Comparison of ENCODE assay signal across 14 cellular contexts in the genomic region with DNA sequence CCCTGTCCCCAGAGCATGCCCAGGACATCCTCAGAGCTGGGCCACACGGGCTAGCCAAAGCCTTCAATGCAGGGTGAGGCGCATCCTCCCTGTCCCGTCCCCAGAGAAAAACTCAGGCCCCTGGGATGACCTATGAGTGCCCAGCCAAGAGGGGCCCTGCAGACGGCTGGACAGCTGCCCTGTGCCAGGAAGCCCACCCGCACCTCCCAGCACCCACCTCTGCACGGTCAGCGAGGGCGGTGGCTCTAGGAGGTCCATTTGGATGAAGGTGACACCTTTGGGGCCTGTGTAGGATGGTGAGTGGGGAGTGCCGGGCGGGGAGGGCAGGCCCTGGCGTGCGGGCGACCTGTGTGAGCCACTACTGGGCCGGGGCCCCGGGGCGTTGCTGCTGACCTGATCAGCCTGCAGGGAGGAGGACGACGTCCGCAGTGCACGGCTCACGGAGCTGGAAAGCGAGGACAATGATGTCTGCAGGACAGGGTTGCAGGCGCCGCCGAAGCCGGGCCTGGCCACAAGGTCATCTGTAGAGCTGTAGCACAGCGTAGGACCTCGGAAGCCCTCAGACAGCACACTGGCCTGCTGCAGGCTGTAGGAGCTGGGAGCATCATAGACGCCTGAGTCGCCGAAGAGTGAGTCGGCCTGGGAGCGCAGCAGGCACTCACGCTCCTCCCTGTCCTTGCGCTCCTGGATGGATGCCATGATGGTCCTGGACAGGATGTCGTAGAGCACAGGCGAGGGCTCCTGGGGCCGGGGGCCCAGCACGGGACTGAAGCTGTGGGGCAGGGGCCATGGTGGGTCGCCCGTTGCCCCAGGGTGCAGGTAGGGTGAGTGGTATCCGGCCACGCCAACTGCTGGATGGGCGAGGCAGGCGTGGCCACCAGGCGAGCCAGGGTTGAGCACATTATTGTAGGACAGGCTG.
"Had no signal": no experiment of that assay in that cellular context is flagged by ENCODE, and none has a peak within 500 bp of the region (broad histone marks: within the 10 kb centered on the region; RNA-seq: fewer than 3 reads in every experiment).

No MANE protein-coding gene starts in this region.

- H3K4me3 Mint-ChIP-seq: activated CD4-positive, alpha-beta T cell treated with anti-CD3 and anti-CD28 coated beads for 36 hours; activated CD8-positive, alpha-beta T cell treated with anti-CD3 and anti-CD28 coated beads for 36 hours; activated naive CD4-positive, alpha-beta T cell treated with anti-CD3 and anti-CD28 coated beads, Interleukin-2, amount 50 U/mL, for 24 hours; central memory CD8-positive, alpha-beta T cell; dendritic cell treated with granulocyte-macrophage colony-stimulating factor and Interleukin-4, amounts not matched to agents 40 ng/mL and 50 ng/mL, for 4 days; natural killer cell; T-helper 2 cell treated with Interferon-gamma antibody and Interleukin-4, amounts not matched to agents 5 μg/mL and 100 μg/mL, for 36 hours had no signal

- ATAC-seq: activated CD4-positive, alpha-beta T cell treated with anti-CD3 and anti-CD28 coated beads for 36 hours; activated CD8-positive, alpha-beta T cell treated with anti-CD3 and anti-CD28 coated beads for 36 hours; body of pancreas; gastroesophageal sphincter; stimulated activated naive CD8-positive, alpha-beta T cell treated with anti-CD3 and anti-CD28 coated beads, Interleukin-15, Interleukin-2, amounts not matched to agents 100 U/mL and 50 U/mL, for 24 hours had no signal

- H3K27me3 ChIP-seq: body of pancreas, SJSA1 had no signal

- H3K36me3 Mint-ChIP-seq: activated naive CD4-positive, alpha-beta T cell treated with anti-CD3 and anti-CD28 coated beads, Interleukin-2, amount 50 U/mL, for 24 hours; natural killer cell had no signal

- H3K9me3 Mint-ChIP-seq: activated CD8-positive, alpha-beta T cell treated with anti-CD3 and anti-CD28 coated beads for 36 hours; activated naive CD4-positive, alpha-beta T cell treated with anti-CD3 and anti-CD28 coated beads, Interleukin-2, amount 50 U/mL, for 24 hours; central memory CD8-positive, alpha-beta T cell; dendritic cell treated with granulocyte-macrophage colony-stimulating factor and Interleukin-4, amounts not matched to agents 40 ng/mL and 50 ng/mL, for 4 days; natural killer cell; T-helper 2 cell treated with Interferon-gamma antibody and Interleukin-4, amounts not matched to agents 5 μg/mL and 100 μg/mL, for 36 hours had no signal

- H3K27me3 Mint-ChIP-seq: activated CD4-positive, alpha-beta T cell treated with anti-CD3 and anti-CD28 coated beads for 36 hours; activated CD8-positive, alpha-beta T cell treated with anti-CD3 and anti-CD28 coated beads for 36 hours; activated naive CD4-positive, alpha-beta T cell treated with anti-CD3 and anti-CD28 coated beads, Interleukin-2, amount 50 U/mL, for 24 hours had no signal

- H3K27ac Mint-ChIP-seq: activated CD4-positive, alpha-beta T cell treated with anti-CD3 and anti-CD28 coated beads for 36 hours; activated CD8-positive, alpha-beta T cell treated with anti-CD3 and anti-CD28 coated beads for 36 hours; dendritic cell treated with granulocyte-macrophage colony-stimulating factor and Interleukin-4, amounts not matched to agents 40 ng/mL and 50 ng/mL, for 4 days; natural killer cell; T-helper 2 cell treated with Interferon-gamma antibody and Interleukin-4, amounts not matched to agents 5 μg/mL and 100 μg/mL, for 36 hours had no signal

- DNase-seq: activated CD4-positive, alpha-beta T cell treated with anti-CD3 and anti-CD28 coated beads for 36 hours; activated CD8-positive, alpha-beta T cell treated with anti-CD3 and anti-CD28 coated beads for 36 hours; body of pancreas; natural killer cell; stimulated activated CD4-positive, alpha-beta T cell treated with anti-CD3 and anti-CD28 coated beads, Interleukin-4, amount 100 ng/mL, for 1 hour; stimulated activated CD8-positive, alpha-beta memory T cell treated with anti-CD3 and anti-CD28 coated beads, Interleukin-4, amount 100 ng/mL, for 48 hours; stimulated activated naive CD8-positive, alpha-beta T cell treated with anti-CD3 and anti-CD28 coated beads, Interleukin-15, Interleukin-2, amounts not matched to agents 100 U/mL and 50 U/mL, for 24 hours; SW 1271 had no signal

- H3K36me3 ChIP-seq: gastroesophageal sphincter, SJSA1 had no signal

- H3K27ac ChIP-seq: body of pancreas, gastroesophageal sphincter had no signal

- H3K9me3 ChIP-seq: body of pancreas, gastroesophageal sphincter, SJSA1 had no signal

- H3K4me3 ChIP-seq: body of pancreas, gastroesophageal sphincter, SJSA1 had no signal

- H3K4me1 Mint-ChIP-seq: activated CD4-positive, alpha-beta T cell treated with anti-CD3 and anti-CD28 coated beads for 36 hours; activated naive CD4-positive, alpha-beta T cell treated with anti-CD3 and anti-CD28 coated beads, Interleukin-2, amount 50 U/mL, for 24 hours; central memory CD8-positive, alpha-beta T cell had no signal
